25 cellular contexts compared by ENCODE assay signal in genomic region chr5:137747848-137748247, GRCh38. TPM values are rescaled to one million over a fixed set of nuclear protein-coding genes. Genes with fewer than 3 reads are reported as not detected.
DNase-seq lines count a peak whose midpoint lies in the region; ATAC-seq, FAIRE-seq and TF ChIP-seq lines count a peak whose summit lies in the region.
"Had no signal": no experiment of that assay in that cellular context is flagged by ENCODE, and none has a peak within 500 bp of the region (broad histone marks: within the 10 kb centered on the region; RNA-seq: fewer than 3 reads in every experiment).

No MANE protein-coding gene starts in this region.

- peaks cover 27% of the 10 kb centered on the region for H3K79me2 ChIP-seq in HepG2 (ENCODE audit: insufficient read depth, low read length)
- H3K79me2 ChIP-seq in H1 (ENCODE audit: control insufficient read depth in 1 of 2, insufficient read depth in 2 of 2, low read length in 2 of 2): peaks cover 11 to 40% of the 10 kb centered on the region in 2 experiments

- no peak overlapping the region for H2BK20ac ChIP-seq in H1 (ENCODE audit: low read length)

- H3K23ac ChIP-seq in H1 (ENCODE audit: insufficient read length): no peak overlapping the region

- H3K79me1 ChIP-seq in H1 (ENCODE audit: low read depth, low read length): no peaks in the 10 kb centered on the region

- FAIRE-seq in HepG2 (lab: Jason Lieb, UNC) (no peak), H1 (lab: Jason Lieb, UNC) (no peak)
- FAIRE-seq: A204.1 had no signal

- peaks cover 2% of the 10 kb centered on the region for H3K23me2 ChIP-seq in H1 (ENCODE audit: low read depth, low read length)

- peak overlapping the region; percentile 26 for H3K56ac ChIP-seq in H1 (replicated peaks; ENCODE audit: insufficient read length, low read depth, low read length)

- H3K27me3 ChIP-seq in HepG2 (ENCODE audit: control insufficient read depth in 1 of 2, insufficient read depth in 2 of 2, low read length in 2 of 2) (no peaks in the 10 kb centered on the region; a peak in 1 of 5 replicates), right lobe of liver (no peaks in the 10 kb centered on the region), H1 (replicated peaks in 1 of 4; ENCODE audit: control insufficient read depth in 3 of 4, extremely low read depth in 1 of 4, insufficient read depth in 3 of 4, low read length in 3 of 4) (peaks cover 0 to 1% (median 0%) of the 10 kb centered on the region in 4 experiments; a peak in 1 of 7 replicates)
- H3K27me3 ChIP-seq: BLaER1 treated with 17β-estradiol and CSF1 and Interleukin-3, amounts not matched to agents 10 nM and 100 nM; MG63; Peyer's patch; SJCRH30 had no signal

- no peak overlapping the region for H3K4me2 ChIP-seq in HepG2 (ENCODE audit: low read depth, low read length)
- H3K4me2 ChIP-seq in H1 (ENCODE audit: insufficient read depth in 1 of 2, low read depth in 2 of 2, low read length in 2 of 2): no peak overlapping the region
- H3K4me2 ChIP-seq: BLaER1 treated with 17β-estradiol and CSF1 and Interleukin-3, amounts not matched to agents 10 nM and 100 nM; GM23338 had no signal

- no peak for TF ChIP-seq POLR2A in HepG2 (IDR thresholded peaks at IDR 0.05; ENCODE audit: insufficient read depth in 1 of 2, low read depth in 2 of 2, low read length in 2 of 2)
- TF ChIP-seq POLR2A in right lobe of liver (IDR thresholded peaks at IDR 0.05): no peak
- no peak for TF ChIP-seq POLR2A in NB4 (IDR thresholded peaks at IDR 0.05; ENCODE audit: extremely low read depth, insufficient read length)
- TF ChIP-seq POLR2A in H1 (IDR thresholded peaks at IDR 0.05; ENCODE audit: control extremely low read depth in 1 of 2, low read depth in 2 of 2, low read length in 2 of 2): peak in 1 of 2 experiments; percentile 32; a peak in 1 of 3 replicates
- no peak for TF ChIP-seq POLR2A in erythroblast (IDR thresholded peaks at IDR 0.05; ENCODE audit: low read length)

- H3K4me1 ChIP-seq in HepG2 (ENCODE audit: insufficient read depth, low read length) (peaks cover 20% of the 10 kb centered on the region), right lobe of liver (peaks cover 0 to 22% (median 5%) of the 10 kb centered on the region in 4 donors), H1 (replicated peaks in 1 of 4; ENCODE audit: control insufficient read depth in 3 of 4, insufficient read depth in 4 of 4, low read length in 3 of 4) (peaks cover 0 to 1% (median 0%) of the 10 kb centered on the region in 4 experiments; a peak in 1 of 7 replicates)

- H3K4me3 ChIP-seq in HepG2 (replicated peaks in 1 of 3; ENCODE audit: insufficient read depth in 1 of 3, low read depth in 2 of 3, low read length in 3 of 3) (no peak overlapping the region), right lobe of liver (no peak overlapping the region), NB4 (ENCODE audit: low read depth, low read length) (no peak overlapping the region), H1 (ENCODE audit: extremely low read depth in 1 of 4, insufficient read depth in 2 of 4, low read depth in 3 of 4, low read length in 4 of 4) (no peak overlapping the region)
- H3K4me3 ChIP-seq: BLaER1 treated with 17β-estradiol and CSF1 and Interleukin-3, amounts not matched to agents 10 nM and 100 nM; GM23338; MG63; Peyer's patch; SJCRH30 had no signal

- TF ChIP-seq RAD21 in HepG2 (CRISPR knock-in tag; IDR thresholded peaks at IDR 0.05) (no peak), H1 (IDR thresholded peaks at IDR 0.05 in 1 of 2, conservative IDR thresholded peaks at IDR 0.05 in 1 of 2; ENCODE audit: low read depth in 2 of 2, low read length in 2 of 2) (no peak)

- intact Hi-C loops in HepG2 (cut with micrococcal nuclease; ENCODE audit: unreplicated experiment) (loop anchor here (2.0 kb wide), 1 partner anchor 75 kb away; no protein-coding TSS in a partner anchor), right lobe of liver (cut with DNase I) (loop anchor here in 1 of 2 donors (5.0 kb wide), 1 partner anchor 86 kb away; no protein-coding TSS in a partner anchor)

- 85% methylated on average over 2 of the region's 2 CpGs for WGBS in HepG2 (ENCODE audit: low lambda C conversion rate)
- 94% methylated on average over 2 of the region's 2 CpGs for WGBS in right lobe of liver (ENCODE audit: insufficient coverage, low coverage, low lambda C conversion rate, missing lambda C conversion rate)
- WGBS in H1 (ENCODE audit: extremely low coverage in 1 of 2, insufficient coverage in 1 of 2, insufficient read length in 1 of 2, insufficient replicate concordance in 2 of 2, low coverage in 1 of 2, low lambda C conversion rate in 2 of 2, missing lambda C conversion rate in 1 of 2), 2 experiments: 93% methylated on average over 2 of the region's 2 CpGs; no CpG with 5 or more reads in 1 of the 2 experiments

- H3K9ac ChIP-seq in HepG2 (ENCODE audit: insufficient read depth, low read depth, low read length) (no peak overlapping the region), H1 (replicated peaks in 1 of 4; ENCODE audit: extremely low read depth in 1 of 4, low read depth in 3 of 4, low read length in 3 of 4) (no peak overlapping the region)
- H3K9ac ChIP-seq: BLaER1 treated with 17β-estradiol and CSF1 and Interleukin-3, amounts not matched to agents 10 nM and 100 nM had no signal

- H3K27ac ChIP-seq in HepG2 (ENCODE audit: extremely low read length, insufficient read depth, low read length) (no peak overlapping the region), right lobe of liver (no peak overlapping the region), H1 (ENCODE audit: low read depth, low read length) (no peak overlapping the region)
- H3K27ac ChIP-seq: BLaER1 treated with 17β-estradiol and CSF1 and Interleukin-3, amounts not matched to agents 10 nM and 100 nM; Peyer's patch; SJCRH30 had no signal

- TF ChIP-seq EP300 in HepG2 (IDR thresholded peaks at IDR 0.05; ENCODE audit: low read depth in 2 of 2, low read length in 2 of 2) (no peak), HepG2 (CRISPR knock-in tag; IDR thresholded peaks at IDR 0.05; ENCODE audit: borderline replicate concordance) (no peak), H1 (IDR thresholded peaks at IDR 0.05; ENCODE audit: borderline replicate concordance in 1 of 2, low read depth in 2 of 2, low read length in 2 of 2) (no peak)

- CTCF ChIA-PET in HepG2 (lab: Yijun Ruan, JAX; ENCODE audit: low intra/inter-chr PET ratio, low total read pairs): no interaction called here
- CTCF ChIA-PET in H1 (lab: Charles Lee; ENCODE audit: partially characterized antibody): interaction anchor here (0.8 to 1.8 kb wide), 8 partner anchors 10 to 118 kb away, joined by 3 to 5 read pairs (median 3); partner anchors contain the start of gene KLHL3

- TF ChIP-seq CTCF in HepG2 (CRISPR knock-in tag; IDR thresholded peaks at IDR 0.05) (no peak), right lobe of liver (IDR thresholded peaks at IDR 0.05) (no peak), NB4 (IDR thresholded peaks at IDR 0.05; ENCODE audit: low read depth, low read length) (no peak), H1 (IDR thresholded peaks at IDR 0.05; ENCODE audit: control extremely low read depth in 1 of 3, insufficient read depth in 1 of 3, low read depth in 1 of 3, low read length in 3 of 3) (no peak)

- H3K4ac ChIP-seq in H1 (replicated peaks; ENCODE audit: insufficient read length, low read depth, low read length): no peak overlapping the region

- DNase-seq in HepG2 (ENCODE audit: low spot score) (no peak), right lobe of liver (no peak), NB4 (ENCODE audit: low read depth) (peak; percentile 29), H1 (ENCODE audit: low read depth in 1 of 2, low spot score in 2 of 2) (no peak), OCI-M2 (lab: John Stamatoyannopoulos, UW; ENCODE audit: unreplicated experiment) (no peak), erythroblast (lab: John Stamatoyannopoulos, UW) (no peak)
- DNase-seq: CD4-positive, alpha-beta T cell; DMS79; GF-D8; HCEC 1CT; MG63; NCI-H1092; NCI-H1417 treated with DMSO at 0.1 percent for 48 hours; NCI-H1694 treated with DMSO at 0.1 percent for 48 hours; NCI-H2081; NCI-H2227 treated with DMSO at 0.1 percent for 48 hours; NCI-H526 treated with DMSO at 0.1 percent for 48 hours; Peyer's patch; SJCRH30; T-helper 17 cell had no signal

- POLR2A ChIA-PET in HepG2 (lab: Yijun Ruan, JAX): no interaction called here
- POLR2A ChIA-PET in H1 (lab: Charles Lee; ENCODE audit: partially characterized antibody): interaction anchor here (1.0 kb wide), 1 partner anchor 22 kb away, joined by 3 read pairs; no protein-coding TSS in a partner anchor

- no peak overlapping the region for H4K5ac ChIP-seq in H1 (ENCODE audit: insufficient read length, low read depth, low read length)

- H2BK5ac ChIP-seq in H1 (ENCODE audit: low read depth, low read length): no peak overlapping the region

- in situ Hi-C loops in HepG2 (cut with HindIII; ENCODE audit: extremely low pct_ligation_motif_present, low pct_unique_long_range_greater_than_20kb): loop anchor here (5.0 kb wide), 1 partner anchor 121 kb away; no protein-coding TSS in a partner anchor

- H3K18ac ChIP-seq in H1 (ENCODE audit: extremely low read depth, low read length): no peak overlapping the region

- H2AFZ ChIP-seq in HepG2 (ENCODE audit: low read length): no peak overlapping the region
- no peak overlapping the region for H2AFZ ChIP-seq in H1 (ENCODE audit: low read length)
- H2AFZ ChIP-seq: GM23338 had no signal

- H2AK5ac ChIP-seq in H1 (ENCODE audit: low read depth, low read length): no peak overlapping the region

- H3K9me3 ChIP-seq in HepG2 (ENCODE audit: low read length) (no peaks in the 10 kb centered on the region), right lobe of liver (no peaks in the 10 kb centered on the region), H1 (ENCODE audit: insufficient read depth in 2 of 2, low read depth in 1 of 2, low read length in 1 of 2) (no peaks in the 10 kb centered on the region)
- H3K9me3 ChIP-seq: BLaER1 treated with 17β-estradiol and CSF1 and Interleukin-3, amounts not matched to agents 10 nM and 100 nM; MG63; Peyer's patch had no signal

- no peak overlapping the region for H2BK120ac ChIP-seq in H1 (replicated peaks; ENCODE audit: low read depth, low read length)

- H3K36me3 ChIP-seq in HepG2 (replicated peaks in 1 of 2; ENCODE audit: control insufficient read depth in 1 of 2, insufficient read depth in 2 of 2, low read length in 2 of 2) (no peaks in the 10 kb centered on the region), right lobe of liver (no peaks in the 10 kb centered on the region), H1 (ENCODE audit: control insufficient read depth in 2 of 4, insufficient read depth in 4 of 4, low read length in 3 of 4) (peaks cover 0 to 18% (median 0%) of the 10 kb centered on the region in 4 experiments; a peak in 1 of 8 replicates)
- H3K36me3 ChIP-seq: Peyer's patch had no signal

- ATAC-seq in HepG2: peak; percentile 31
- ATAC-seq in right lobe of liver: no peak
- no peak for ATAC-seq in GM19324 (IDR thresholded peaks at IDR 0.05; ENCODE audit: low FRiP score, unreplicated experiment)
- ATAC-seq: GM23338, SK-N-SH treated with all-trans-retinoic acid at 6 μM for 48 hours, T-helper 17 cell had no signal

- H3K14ac ChIP-seq in H1 (ENCODE audit: insufficient read length): no peak overlapping the region

- H4K91ac ChIP-seq in H1 (replicated peaks; ENCODE audit: insufficient read length, low read length): no peak overlapping the region

- no peak overlapping the region for H2BK15ac ChIP-seq in H1 (ENCODE audit: low read length)

- no peak overlapping the region for H4K8ac ChIP-seq in H1 (ENCODE audit: extremely low read depth, insufficient read depth, low read length)

- H4K20me1 ChIP-seq in HepG2 (ENCODE audit: insufficient read depth, low read length) (peaks cover 22% of the 10 kb centered on the region), H1 (replicated peaks in 1 of 2; ENCODE audit: control insufficient read depth in 1 of 2, insufficient read depth in 2 of 2, low read length in 2 of 2) (peaks cover 17 to 35% of the 10 kb centered on the region in 2 experiments)

- no TSS peak for BruUV-seq in HepG2 (replicated peaks; lab: Mats Ljungman, UMichigan)

- no peak overlapping the region for H2BK12ac ChIP-seq in H1 (ENCODE audit: low read depth, low read length)

RNA-seq across cellular contexts. Expression of gene HNRNPA0, which starts 6.3 kb away (rescaled TPM):
- total RNA-seq in HepG2 (2016; rRNA removed; fragmentation: Illumina TruSeq; extraction: Trizol): 12.9 and 16.9 TPM in 2 replicates
- 2.5 TPM in 2 replicates for total RNA-seq in HepG2 (2016; cell fraction: cytosol; rRNA removed; fragmentation: Illumina TruSeq; extraction: Trizol; ENCODE audit: low read depth)
- 14.9 TPM in 2 replicates for total RNA-seq in HepG2 (2016; cell fraction: insoluble cytoplasmic fraction; rRNA removed; fragmentation: Illumina TruSeq; extraction: Trizol)
- 8.5 and 8.9 TPM in 2 replicates for total RNA-seq in HepG2 (2016; cell fraction: membrane; rRNA removed; fragmentation: Illumina TruSeq; extraction: Trizol)
- 10.5 and 11.0 TPM in 2 replicates for total RNA-seq in HepG2 (2016; cell fraction: nucleus; rRNA removed; fragmentation: Illumina TruSeq; extraction: Trizol)
- 9.0 and 9.6 TPM in 2 replicates for polyA plus RNA-seq in HepG2 (2011; rRNA removed)
- polyA plus RNA-seq in HepG2 (2011; cell fraction: cytosol; rRNA removed): 9.8 and 11.3 TPM in 2 replicates
- polyA plus RNA-seq in HepG2 (2011; cell fraction: nucleus; rRNA removed): 4.5 and 4.6 TPM in 2 replicates
- polyA plus RNA-seq in HepG2 (2012): 15.9 and 21.6 TPM in 2 replicates
- polyA plus RNA-seq in HepG2 (2016; cell fraction: cytosol; fragmentation: Illumina TruSeq; extraction: Trizol; ENCODE audit: low read depth): 3.6 and 3.8 TPM in 2 replicates
- polyA plus RNA-seq in HepG2 (2016; cell fraction: insoluble cytoplasmic fraction; fragmentation: Illumina TruSeq; extraction: Trizol; ENCODE audit: low read depth): 39.4 and 44.5 TPM in 2 replicates
- polyA plus RNA-seq in HepG2 (2016; cell fraction: membrane; fragmentation: Illumina TruSeq; extraction: Trizol; ENCODE audit: low read depth): 10.7 and 10.9 TPM in 2 replicates
- polyA plus RNA-seq in HepG2 (2016; cell fraction: nucleus; fragmentation: Illumina TruSeq; extraction: Trizol; ENCODE audit: insufficient read depth, low read depth): 24.8 and 26.2 TPM in 2 replicates
- 9.1 and 9.6 TPM in 2 replicates for polyA minus RNA-seq in HepG2 (2011; rRNA and poly(A)+ RNA removed; ENCODE audit: low replicate concordance)
- polyA minus RNA-seq in HepG2 (2011; cell fraction: cytosol; rRNA and poly(A)+ RNA removed): 10.9 and 13.7 TPM in 2 replicates
- polyA minus RNA-seq in HepG2 (2011; cell fraction: nucleus; rRNA and poly(A)+ RNA removed): 6.5 and 8.1 TPM in 2 replicates
- total RNA-seq in right lobe of liver: 1 to 10 TPM; 3.6 to 9.8 (median 8.1) TPM
- 71.3 and 74.9 TPM in 2 replicates for total RNA-seq in H1 (2021; fragmentation: NEBNext Ultra II Directional; extraction: Animal tissue kit (Norgen Biotek cat#: 25700))
- polyA plus RNA-seq in H1 (2011; rRNA removed): 22.0 and 31.6 TPM in 2 replicates
- polyA plus RNA-seq in H1 (2011; cell fraction: cytosol; rRNA removed): 35.0 TPM
- polyA plus RNA-seq in H1 (2011; cell fraction: nucleus; rRNA removed): 23.6 TPM
- 52.9 to 55.8 TPM (median 53.9 TPM) in 4 replicates for polyA plus RNA-seq in H1 (2012, experiment 1 of 2)
- polyA plus RNA-seq in H1 (2012, experiment 2 of 2): 17.2 TPM
- 43.1 TPM for polyA plus RNA-seq in H1 (2013, experiment 1 of 2)
- polyA plus RNA-seq in H1 (2013, experiment 2 of 2): 42.6 TPM
- 9.3 and 11.3 TPM in 2 replicates for polyA minus RNA-seq in H1 (2011; rRNA and poly(A)+ RNA removed)
- polyA minus RNA-seq in H1 (2011; cell fraction: cytosol; rRNA and poly(A)+ RNA removed): 16.1 TPM
- 17.9 TPM for polyA minus RNA-seq in H1 (2011; cell fraction: nucleus; rRNA and poly(A)+ RNA removed)

RNA-seq across cellular contexts. Expression of gene KLHL3, which starts 12.0 kb away (rescaled TPM):
- total RNA-seq in HepG2 (2016; rRNA removed; fragmentation: Illumina TruSeq; extraction: Trizol) (0.02 TPM in 1 of 2 replicates, not detected in the other), right lobe of liver (1 to 10 TPM; 1.9 to 8.5 (median 3.3) TPM)
- total RNA-seq in HepG2 (2016; cell fraction: cytosol; rRNA removed; fragmentation: Illumina TruSeq; extraction: Trizol; ENCODE audit: low read depth): not detected in 2 replicates
- total RNA-seq in HepG2 (2016; cell fraction: insoluble cytoplasmic fraction; rRNA removed; fragmentation: Illumina TruSeq; extraction: Trizol): 0.02 and 0.09 TPM in 2 replicates
- total RNA-seq in HepG2 (2016; cell fraction: membrane; rRNA removed; fragmentation: Illumina TruSeq; extraction: Trizol): 0.10 and 0.46 TPM in 2 replicates
- 0.09 TPM in 1 of 2 replicates, not detected in the other for total RNA-seq in HepG2 (2016; cell fraction: nucleus; rRNA removed; fragmentation: Illumina TruSeq; extraction: Trizol)
- polyA plus RNA-seq in HepG2 (2011; rRNA removed) (0.08 and 0.10 TPM in 2 replicates), H1 (2011; rRNA removed) (6.0 and 7.4 TPM in 2 replicates)
- polyA plus RNA-seq in HepG2 (2011; cell fraction: cytosol; rRNA removed): 0.11 and 0.12 TPM in 2 replicates
- 0.31 and 0.54 TPM in 2 replicates for polyA plus RNA-seq in HepG2 (2011; cell fraction: nucleus; rRNA removed)
- 0.15 and 0.20 TPM in 2 replicates for polyA plus RNA-seq in HepG2 (2012)
- not detected in 2 replicates for polyA plus RNA-seq in HepG2 (2016; cell fraction: cytosol; fragmentation: Illumina TruSeq; extraction: Trizol; ENCODE audit: low read depth)
- polyA plus RNA-seq in HepG2 (2016; cell fraction: insoluble cytoplasmic fraction; fragmentation: Illumina TruSeq; extraction: Trizol; ENCODE audit: low read depth): 0.04 TPM in 1 of 2 replicates, not detected in the other
- polyA plus RNA-seq in HepG2 (2016; cell fraction: membrane; fragmentation: Illumina TruSeq; extraction: Trizol; ENCODE audit: low read depth): not detected in 2 replicates
- polyA plus RNA-seq in HepG2 (2016; cell fraction: nucleus; fragmentation: Illumina TruSeq; extraction: Trizol; ENCODE audit: insufficient read depth, low read depth): not detected in 2 replicates
- 0.16 and 16.6 TPM in 2 replicates for polyA minus RNA-seq in HepG2 (2011; rRNA and poly(A)+ RNA removed; ENCODE audit: low replicate concordance)
- polyA minus RNA-seq in HepG2 (2011; cell fraction: cytosol; rRNA and poly(A)+ RNA removed): 0.18 TPM in 1 of 2 replicates, not detected in the other
- polyA minus RNA-seq in HepG2 (2011; cell fraction: nucleus; rRNA and poly(A)+ RNA removed): 0.37 and 0.52 TPM in 2 replicates
- 10.5 and 13.7 TPM in 2 replicates for total RNA-seq in H1 (2021; fragmentation: NEBNext Ultra II Directional; extraction: Animal tissue kit (Norgen Biotek cat#: 25700))
- 8.6 TPM for polyA plus RNA-seq in H1 (2011; cell fraction: cytosol; rRNA removed)
- polyA plus RNA-seq in H1 (2011; cell fraction: nucleus; rRNA removed): 18.9 TPM
- 7.0 to 11.6 TPM (median 7.3 TPM) in 4 replicates for polyA plus RNA-seq in H1 (2012, experiment 1 of 2)
- 0.66 TPM for polyA plus RNA-seq in H1 (2012, experiment 2 of 2)
- polyA plus RNA-seq in H1 (2013, experiment 1 of 2): 3.9 TPM
- 3.8 TPM for polyA plus RNA-seq in H1 (2013, experiment 2 of 2)
- 61.3 and 74.4 TPM in 2 replicates for polyA minus RNA-seq in H1 (2011; rRNA and poly(A)+ RNA removed)
- 12.0 TPM for polyA minus RNA-seq in H1 (2011; cell fraction: cytosol; rRNA and poly(A)+ RNA removed)
- 38.7 TPM for polyA minus RNA-seq in H1 (2011; cell fraction: nucleus; rRNA and poly(A)+ RNA removed)
- total RNA-seq: SJCRH30 had no signal

Comparison
In these comparisons a context has a peak if more than half of its experiments do, and no peak if none do; other contexts are left out.
1. Of the 41 proteins assayed by ChIP-seq in both HepG2 and H1: peak only in HepG2: none; only in H1: none; in both: CEBPB; in neither: 39; mixed calls (peak in some experiments, not most) for 1.